Comparison of ENCODE assay signal across 13 cellular contexts in the genomic region with DNA sequence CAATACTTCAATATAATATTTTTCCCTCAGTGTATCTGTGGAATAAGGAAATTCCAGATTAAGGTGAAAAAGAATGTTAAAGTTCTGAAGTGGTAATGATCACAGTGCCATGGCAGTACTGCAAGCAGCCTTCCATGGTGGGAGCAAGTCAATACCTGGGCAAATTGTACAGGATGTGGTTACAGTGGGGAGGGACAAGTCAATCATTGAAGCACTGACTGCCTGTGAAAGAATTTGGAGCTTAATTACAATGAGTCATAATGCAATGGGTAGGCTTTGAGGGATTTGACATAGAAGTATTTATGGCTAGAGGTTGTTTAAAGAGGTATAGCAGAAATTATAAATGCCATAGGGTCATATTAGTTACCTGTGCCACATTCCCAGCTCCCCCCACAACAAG.
DNase-seq lines count a peak whose midpoint lies in the region; ATAC-seq, FAIRE-seq and TF ChIP-seq lines count a peak whose summit lies in the region.
"Had no signal": no experiment of that assay in that cellular context is flagged by ENCODE, and none has a peak within 500 bp of the region (broad histone marks: within the 10 kb centered on the region; RNA-seq: fewer than 3 reads in every experiment).

No MANE protein-coding gene starts in this region.

- dilution Hi-C loops in keratinocyte (cut with MboI; ENCODE audit: extremely low pct_ligation_motif_present, low sequenced_read_pairs): no loop called here

- H3K9ac ChIP-seq in keratinocyte (ENCODE audit: control insufficient read depth, extremely low read depth, insufficient read depth, low read length): no peak overlapping the region

- H3K9me1 ChIP-seq in keratinocyte (ENCODE audit: control insufficient read depth, extremely low read depth, insufficient read depth, low read length): no peaks in the 10 kb centered on the region

- peak; percentile 97 for FAIRE-seq in keratinocyte (lab: Jason Lieb, UNC)

- peak overlapping the region; percentile 46 for H3K4me2 ChIP-seq in keratinocyte (ENCODE audit: control insufficient read depth, extremely low read depth, insufficient read depth, low read depth, low read length)
- H3K4me2 ChIP-seq: GM23338 had no signal

- peak; percentile 77 for ATAC-seq in GM18517 (IDR thresholded peaks at IDR 0.05; ENCODE audit: unreplicated experiment)
- peak; percentile 81 for ATAC-seq in HG02759 (IDR thresholded peaks at IDR 0.05; ENCODE audit: unreplicated experiment)
- ATAC-seq: GM23338, left lung had no signal

- H3K79me2 ChIP-seq in keratinocyte (ENCODE audit: control insufficient read depth, insufficient read depth, low read length): no peaks in the 10 kb centered on the region

- H2AFZ ChIP-seq in keratinocyte (ENCODE audit: control insufficient read depth, low read length): no peak overlapping the region
- H2AFZ ChIP-seq: GM23338 had no signal

- DNase-seq in NCI-H226 (peak; percentile 67), keratinocyte (ENCODE audit: low read depth, low spot score) (no peak), HCEC 1CT (no peak), OCI-M2 (lab: John Stamatoyannopoulos, UW; ENCODE audit: unreplicated experiment) (no peak)
- no peak for DNase-seq in stimulated activated CD4-positive, alpha-beta T cell treated with anti-CD3 and anti-CD28 coated beads, Interleukin-12 subunit alpha, Interleukin-12 subunit beta, amount 100 ng/mL, for 4 hours
- DNase-seq in activated naive CD4-positive, alpha-beta T cell treated with anti-CD3 and anti-CD28 coated beads, Interleukin-2, amount 50 U/mL, for 16 hours: no peak
- DNase-seq: effector CD4-positive, alpha-beta T cell; left lung; NCI-H1092 treated with DMSO at 0.1 percent for 48 hours; SHP77 treated with DMSO at 0.1 percent for 48 hours had no signal

- no peaks in the 10 kb centered on the region for H3K9me3 ChIP-seq in keratinocyte (ENCODE audit: control insufficient read depth, low read depth, low read length)
- H3K9me3 ChIP-seq: left lung had no signal

- H3K36me3 ChIP-seq in keratinocyte (ENCODE audit: control insufficient read depth in 2 of 2, extremely low read depth in 1 of 2, insufficient read depth in 2 of 2, low read length in 2 of 2): no peaks in the 10 kb centered on the region
- H3K36me3 ChIP-seq: left lung had no signal

- TF ChIP-seq CTCF in keratinocyte (optimal IDR thresholded peaks at IDR 0.05 in 1 of 3, IDR thresholded peaks at IDR 0.05 in 1 of 3, conservative IDR thresholded peaks at IDR 0.05 in 1 of 3; ENCODE audit: extremely low read depth in 1 of 3, insufficient read depth in 2 of 3, low read length in 3 of 3): no peak

- no peaks in the 10 kb centered on the region for H4K20me1 ChIP-seq in keratinocyte (ENCODE audit: control insufficient read depth, extremely low read depth, insufficient read depth, low read length)

- H3K27me3 ChIP-seq in keratinocyte (ENCODE audit: control insufficient read depth, extremely low read depth, insufficient read depth, low read length): no peaks in the 10 kb centered on the region
- H3K27me3 ChIP-seq: left lung had no signal

- H3K4me1 ChIP-seq in keratinocyte (ENCODE audit: control insufficient read depth, extremely low read depth, insufficient read depth, low read length): peaks cover 10% of the 10 kb centered on the region
- H3K4me1 ChIP-seq: left lung had no signal

- H3K4me3 ChIP-seq in keratinocyte (ENCODE audit: control insufficient read depth in 2 of 3, extremely low read depth in 1 of 3, insufficient read depth in 2 of 3, low read depth in 1 of 3, low read length in 3 of 3): no peak overlapping the region
- H3K4me3 ChIP-seq: GM23338, left lung had no signal

- H3K27ac ChIP-seq in keratinocyte (ENCODE audit: control insufficient read depth, insufficient read depth, low read length): peak overlapping the region; percentile 73
- H3K27ac ChIP-seq: left lung had no signal
